In the genomic region with DNA sequence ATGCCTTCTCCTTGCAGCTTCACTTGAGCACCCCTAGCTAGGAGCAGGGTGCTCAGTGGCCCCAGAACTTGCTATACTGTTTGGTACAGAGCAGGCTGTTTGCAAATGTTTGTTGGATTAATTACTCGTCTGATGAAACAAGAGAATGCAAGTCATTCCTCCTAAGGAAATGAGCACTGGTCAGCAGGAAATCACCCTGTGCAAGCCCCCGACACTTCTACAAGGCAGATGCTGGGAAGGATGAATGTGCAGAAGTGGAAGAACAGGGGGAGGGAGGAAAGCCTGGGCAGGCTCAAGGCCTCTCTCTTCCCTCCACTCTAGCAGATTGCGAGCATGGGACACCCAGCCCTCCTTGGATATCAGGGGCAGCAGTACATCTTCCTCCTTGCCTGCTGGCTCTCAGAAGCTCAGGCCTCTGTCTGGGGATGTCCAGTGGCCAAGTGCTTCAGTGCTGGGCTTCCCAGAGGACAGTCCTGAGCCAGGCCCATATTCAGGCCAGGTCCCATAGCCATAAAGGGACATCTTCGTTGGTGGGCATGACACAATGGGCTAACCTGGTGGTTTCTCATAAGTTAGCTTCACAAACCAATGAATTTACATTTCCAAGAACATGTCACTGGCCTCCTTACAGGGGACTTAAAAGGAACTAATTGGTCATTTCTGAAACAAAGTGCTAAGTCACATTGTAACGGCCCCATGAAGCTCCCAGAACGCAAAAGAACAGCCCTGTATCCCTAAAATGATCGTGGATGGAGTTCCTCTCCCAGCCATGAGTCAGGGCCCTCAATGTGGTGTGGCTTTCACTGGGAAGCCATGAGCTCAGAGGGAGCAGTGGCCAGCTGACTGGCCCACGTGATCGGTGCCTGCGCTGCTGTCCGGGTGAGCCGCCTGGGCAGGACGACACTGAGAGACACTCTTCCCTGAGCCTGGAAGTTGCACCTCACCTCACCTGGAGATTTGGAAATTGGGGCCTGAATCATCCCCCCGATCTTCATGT, we compare ENCODE assay signal across 20 cellular contexts.
DNase-seq lines count a peak whose midpoint lies in the region; ATAC-seq, FAIRE-seq and TF ChIP-seq lines count a peak whose summit lies in the region.
"Had no signal": no experiment of that assay in that cellular context is flagged by ENCODE, and none has a peak within 500 bp of the region (broad histone marks: within the 10 kb centered on the region; RNA-seq: fewer than 3 reads in every experiment).

No MANE protein-coding gene starts in this region.

- peak; percentile 21 for DNase-seq in GDM1 (lab: John Stamatoyannopoulos, UW)
- peak; percentile 88 for DNase-seq in NOMO-1 treated with dmso at 0.1 percent for 144 hours (lab: John Stamatoyannopoulos, UW; ENCODE audit: unreplicated experiment)
- no peak for DNase-seq in glutamatergic neuron
- DNase-seq in GM03348 (ENCODE audit: low spot score): no peak
- no peak for DNase-seq in RCC 7860 (ENCODE audit: low spot score)
- DNase-seq in pons (ENCODE audit: low spot score): no peak
- DNase-seq: activated CD4-positive, alpha-beta memory T cell treated with anti-CD3 and anti-CD28 coated beads for 36 hours; BE2C; foreskin melanocyte; H9; NCI-H1694 treated with DMSO at 0.1 percent for 48 hours; NCI-H526 treated with DMSO at 0.1 percent for 48 hours; stimulated activated CD4-positive, alpha-beta T cell treated with anti-CD3 and anti-CD28 coated beads, Interleukin-2, amount 100 ng/mL, for 48 hours had no signal

- H3K27ac Mint-ChIP-seq in glutamatergic neuron (ENCODE audit: unreplicated experiment): peak overlapping the region; percentile 52
- H3K27ac Mint-ChIP-seq: activated CD4-positive, alpha-beta memory T cell treated with anti-CD3 and anti-CD28 coated beads for 36 hours; activated T-helper 17 cell treated with anti-CD3 and anti-CD28 coated beads, Interleukin-2, amount 50 U/mL, for 72 hours; H9; T-helper 2 cell treated with Interferon-gamma antibody and Interleukin-4, amounts not matched to agents 5 μg/mL and 100 μg/mL, for 36 hours had no signal

- ATAC-seq in HG02840 (IDR thresholded peaks at IDR 0.05; ENCODE audit: low FRiP score, unreplicated experiment): no peak
- ATAC-seq: activated T-helper 17 cell treated with anti-CD3 and anti-CD28 coated beads, Interleukin-2, amount 50 U/mL, for 72 hours had no signal

- H3K4me3 ChIP-seq in skin epidermis: no peak overlapping the region
- H3K4me3 ChIP-seq: ascending aorta, prostate gland, uterus had no signal

- peaks cover 10% of the 10 kb centered on the region for H3K36me3 Mint-ChIP-seq in glutamatergic neuron (ENCODE audit: unreplicated experiment)
- H3K36me3 Mint-ChIP-seq: activated CD4-positive, alpha-beta memory T cell treated with anti-CD3 and anti-CD28 coated beads for 36 hours had no signal

- TF ChIP-seq CTCF in glutamatergic neuron (IDR thresholded peaks at IDR 0.05; ENCODE audit: partially characterized antibody, unreplicated experiment): no peak

- peaks cover 7% of the 10 kb centered on the region for H3K27me3 Mint-ChIP-seq in glutamatergic neuron (ENCODE audit: unreplicated experiment)
- H3K27me3 Mint-ChIP-seq: activated CD4-positive, alpha-beta memory T cell treated with anti-CD3 and anti-CD28 coated beads for 36 hours; activated T-helper 17 cell treated with anti-CD3 and anti-CD28 coated beads, Interleukin-2, amount 50 U/mL, for 72 hours had no signal

- H3K4me1 Mint-ChIP-seq in glutamatergic neuron (ENCODE audit: low read depth, unreplicated experiment): peaks cover 22% of the 10 kb centered on the region
- H3K4me1 Mint-ChIP-seq: activated T-helper 17 cell treated with anti-CD3 and anti-CD28 coated beads, Interleukin-2, amount 50 U/mL, for 72 hours had no signal

- peak overlapping the region in 19 of 21 experiments; percentile 19 to 82 (median 57) for H3K27ac ChIP-seq in skin epidermis
- H3K27ac ChIP-seq: ascending aorta, prostate gland, uterus had no signal

- peaks cover 12% of the 10 kb centered on the region for H3K9me3 Mint-ChIP-seq in glutamatergic neuron (ENCODE audit: unreplicated experiment)

- no peak overlapping the region for H3K4me3 Mint-ChIP-seq in glutamatergic neuron (ENCODE audit: unreplicated experiment)
- H3K4me3 Mint-ChIP-seq: activated CD4-positive, alpha-beta memory T cell treated with anti-CD3 and anti-CD28 coated beads for 36 hours; activated T-helper 17 cell treated with anti-CD3 and anti-CD28 coated beads, Interleukin-2, amount 50 U/mL, for 72 hours; H9; T-helper 2 cell treated with Interferon-gamma antibody and Interleukin-4, amounts not matched to agents 5 μg/mL and 100 μg/mL, for 36 hours had no signal

- FAIRE-seq in RCC 7860 (lab: Jason Lieb, UNC): no peak

Comparison
In these comparisons a context has a peak if more than half of its experiments do, and no peak if none do; other contexts are left out.
1. DNase-seq: peak in GDM1 (single experiment) and NOMO-1 treated with dmso at 0.1 percent for 144 hours (single experiment); none in glutamatergic neuron (single experiment), GM03348 (single experiment), RCC 7860 (single experiment) and pons (single experiment).